ENCODE assay signal across 12 cellular contexts in genomic region chr2:196652869-196653268, GRCh38.
DNase-seq lines count a peak whose midpoint lies in the region; TF ChIP-seq lines count a peak whose summit lies in the region.
"Had no signal": no experiment of that assay in that cellular context is flagged by ENCODE, and none has a peak within 500 bp of the region (broad histone marks: within the 10 kb centered on the region; RNA-seq: fewer than 3 reads in every experiment).

No MANE protein-coding gene starts in this region.

- no peak for TF ChIP-seq CTCF in HEK293 (tag by site-specific recombination; IDR thresholded peaks at IDR 0.05)

- peaks cover 8 to 77% of the 10 kb centered on the region in 2 experiments; a peak in 2 of 3 replicates for H3K36me3 ChIP-seq in HEK293 (ENCODE audit: control insufficient read depth in 2 of 2, insufficient read depth in 1 of 2, low read length in 2 of 2)
- H3K36me3 ChIP-seq in NT2/D1 (ENCODE audit: insufficient read depth, insufficient read length, low read length) = peaks cover 19% of the 10 kb centered on the region

- H3K4me3 ChIP-seq in HEK293 (ENCODE audit: low read depth, low read length) = no peak overlapping the region
- H3K4me3 ChIP-seq in NT2/D1 (ENCODE audit: insufficient read length, low read depth) = no peak overlapping the region

- CTCF ChIA-PET in HEK293 (lab: Yijun Ruan, JAX) = interaction anchor here (0.5 kb wide), 1 partner anchor 258 kb away, joined by 3 read pairs; no protein-coding TSS in a partner anchor

- POLR2A ChIA-PET in HEK293 (lab: Yijun Ruan, JAX) = no interaction called here

- DNase-seq in NT2/D1 (ENCODE audit: low read depth, low spot score) (peak; percentile 65), iPS DF 19.7 (ENCODE audit: low read depth, low spot score) (peak; percentile 35), NK-92 (lab: John Stamatoyannopoulos, UW; ENCODE audit: unreplicated experiment) (no peak), activated gamma-delta T cell treated with Interleukin-2 at 50 U/mL for 16 hours (no peak), MV-4-11 (lab: John Stamatoyannopoulos, UW) (no peak)
- DNase-seq: AML-193; Caco-2; CD4-positive, alpha-beta T cell; H9; KBM-7 had no signal

- H3K27me3 ChIP-seq in NT2/D1 (ENCODE audit: insufficient read depth, insufficient read length) = no peaks in the 10 kb centered on the region

- no peaks in the 10 kb centered on the region for H3K9me3 ChIP-seq in HEK293 (ENCODE audit: control insufficient read depth, insufficient read depth, low read depth, low read length)
- H3K9me3 ChIP-seq in NT2/D1 (ENCODE audit: insufficient read depth, low read length) = peaks cover 73% of the 10 kb centered on the region

- H3K27ac ChIP-seq in HEK293 (ENCODE audit: extremely low read depth, low read depth, low read length) = no peak overlapping the region
- H3K27ac ChIP-seq: C4-2B had no signal

- H3K4me1 ChIP-seq in HEK293 (ENCODE audit: control insufficient read depth, insufficient read depth, low read length) (no peaks in the 10 kb centered on the region), NT2/D1 (ENCODE audit: insufficient read depth, insufficient read length) (no peaks in the 10 kb centered on the region)
- H3K4me1 ChIP-seq: Caco-2 had no signal

- H3K9ac ChIP-seq in NT2/D1 (ENCODE audit: insufficient read length, low read depth) = no peak overlapping the region

TF ChIP-seq in HEK293, 187 proteins besides CTCF, POLR2A, EP300 and RAD21:
- TF ChIP-seq ZNF585B (tag by site-specific recombination; IDR thresholded peaks at IDR 0.05) = peak; percentile 84
- no peak for TF ChIP-seq ZNF221 (tag by site-specific recombination; IDR thresholded peaks at IDR 0.05; ENCODE audit: borderline replicate concordance)
- no peak for TF ChIP-seq ZNF600 (tag by site-specific recombination; IDR thresholded peaks at IDR 0.05)
- TF ChIP-seq SETDB1 (IDR thresholded peaks at IDR 0.05; ENCODE audit: insufficient read length, low read length) = peak; percentile 67

Comparison
In these comparisons a context has a peak if more than half of its experiments do, and no peak if none do; other contexts are left out.
1. DNase-seq: peak in NT2/D1 (single experiment) and iPS DF 19.7 (single experiment); none in NK-92 (single experiment), activated gamma-delta T cell treated with Interleukin-2 at 50 U/mL for 16 hours (single experiment) and MV-4-11 (single experiment).